ENCODE assay signal across 8 cellular contexts in the genomic region with DNA sequence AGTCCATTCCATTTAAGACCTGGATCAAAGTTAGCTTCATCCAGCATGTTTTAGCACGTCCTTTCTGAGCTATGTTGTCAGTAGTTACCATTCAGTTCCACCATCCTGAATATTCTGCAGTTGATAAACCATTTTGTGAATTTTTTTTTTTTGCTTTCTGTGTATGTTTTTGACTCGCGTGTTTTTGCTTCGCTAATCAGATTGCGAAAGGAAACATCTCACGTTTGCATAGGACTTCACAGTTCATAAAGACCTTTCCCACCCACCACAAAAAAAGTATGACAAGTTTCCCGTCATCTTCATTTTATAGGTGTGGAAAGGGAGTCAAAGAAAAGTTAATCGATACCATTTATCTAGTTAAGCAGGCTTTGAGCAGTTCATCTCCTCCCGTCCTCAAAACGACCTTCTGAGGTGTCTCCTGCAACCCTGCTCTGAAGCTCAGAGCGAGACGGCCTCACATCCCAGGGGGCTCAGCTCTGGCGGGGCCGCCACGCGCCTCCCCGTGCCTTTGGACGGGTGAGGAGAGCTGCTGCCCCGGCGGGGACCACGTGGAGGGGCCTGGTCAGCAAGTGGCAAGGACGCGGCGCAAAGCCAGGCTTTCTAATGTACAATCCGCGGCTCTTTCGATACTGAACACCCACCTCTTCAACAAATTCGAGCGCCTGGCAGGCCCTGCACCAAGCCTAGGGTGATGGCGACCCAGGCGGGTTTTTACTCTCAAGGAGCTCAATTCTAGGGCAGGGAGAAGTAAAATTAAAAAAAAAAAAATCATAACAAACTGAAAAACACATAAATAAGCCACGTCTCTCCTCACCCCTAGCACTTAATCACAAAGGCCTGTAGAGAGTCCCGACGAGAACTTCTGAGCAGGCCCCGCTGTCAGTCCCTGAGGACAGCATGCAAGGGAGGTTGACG. TPM values are rescaled to one million over a fixed set of nuclear protein-coding genes. Genes with fewer than 3 reads are reported as not detected.
A peak's percentile ranks its signal among the peaks of the same experiment; 100 is the strongest.
DNase-seq lines count a peak whose midpoint lies in the region; ATAC-seq and TF ChIP-seq lines count a peak whose summit lies in the region.

No MANE protein-coding gene starts in this region.

- H3K27ac ChIP-seq in ascending aorta = peak overlapping the region; percentile 99

- intact Hi-C loops in ascending aorta (cut with DNase I) = loop anchor here (1.0 kb wide), 3 partner anchors 33 to 596 kb away; a partner anchor contains a TSS

- H3K4me3 ChIP-seq in LNCaP clone FGC (ENCODE audit: low read depth, low read length) (peak overlapping the region; percentile 91), ascending aorta (peak overlapping the region; percentile 85 to 99), iPS-11a (ENCODE audit: low read depth, low read length) (peak overlapping the region; percentile 47), skeletal muscle cell (ENCODE audit: low read depth, low read length) (peak overlapping the region; percentile 83)

- H3K4me1 ChIP-seq in ascending aorta = peaks cover 0 to 17% of the 10 kb centered on the region in 2 donors

- ATAC-seq in GM19463 (IDR thresholded peaks at IDR 0.05; ENCODE audit: unreplicated experiment) = no peak

- no peaks in the 10 kb centered on the region for H3K27me3 ChIP-seq in ascending aorta

- TF ChIP-seq CTCF in LNCaP clone FGC (IDR thresholded peaks at IDR 0.05; ENCODE audit: control insufficient read depth, extremely low read depth, insufficient read depth) (no peak), ascending aorta (IDR thresholded peaks at IDR 0.05) (no peak)

- H3K9me3 ChIP-seq in ascending aorta = no peaks in the 10 kb centered on the region

- DNase-seq in activated T-cell treated with anti-CD3 and anti-CD28 coated beads for 1 hour (ENCODE audit: low read depth) (peak; percentile 4), activated T-cell treated with anti-CD3 and anti-CD28 coated beads for 4 hours (no peak), LNCaP clone FGC (ENCODE audit: low read depth) (no peak), ascending aorta (ENCODE audit: low spot score in 2 of 2) (peak in 1 of 2 donors; percentile 70), skeletal muscle cell (ENCODE audit: low read depth) (no peak), NOMO-1 (lab: John Stamatoyannopoulos, UW; ENCODE audit: unreplicated experiment in 2 of 2) (no peak)

- H3K36me3 ChIP-seq in ascending aorta = no peaks in the 10 kb centered on the region

RNA-seq across cellular contexts. Expression of a gene that starts 1.0 kb away (rescaled TPM):
- total RNA-seq in ascending aorta = 27.0 TPM

RNA-seq across cellular contexts. Expression of a gene that starts 32.2 kb away (rescaled TPM):
- 3.1 TPM for total RNA-seq in ascending aorta
